In the genomic region with DNA sequence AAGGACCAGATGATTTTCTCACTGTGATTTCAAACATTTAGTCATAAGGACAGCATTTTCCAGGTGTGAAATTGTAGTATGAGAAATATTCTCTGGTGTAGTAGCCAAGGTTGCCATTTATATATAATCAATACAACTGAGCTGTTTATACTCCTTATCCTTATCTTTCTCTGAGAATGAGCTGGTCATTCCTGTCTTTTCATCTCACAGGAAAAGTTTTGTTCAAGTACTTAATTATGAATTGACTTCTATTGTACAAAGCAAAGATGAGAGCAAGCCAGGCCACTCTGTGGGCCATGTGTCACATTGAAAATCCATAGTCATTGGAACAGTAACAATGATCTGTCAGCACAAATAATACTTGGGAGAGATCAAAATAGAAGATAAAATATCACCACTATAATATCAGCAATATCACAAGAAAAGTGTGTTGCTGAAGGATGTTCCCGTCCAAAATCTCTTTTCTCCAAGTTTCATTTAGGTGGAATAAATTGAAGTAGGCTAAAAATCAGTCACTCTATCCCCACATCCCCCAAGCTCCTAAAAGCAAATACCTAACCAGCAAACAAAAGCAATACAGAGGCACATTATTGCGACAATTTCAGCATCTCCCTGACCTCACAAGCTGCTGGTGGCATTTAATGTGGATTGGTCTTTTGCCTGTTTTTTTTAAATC, we compare ENCODE assay signal across 20 cellular contexts. TPM values are rescaled to one million over a fixed set of nuclear protein-coding genes. Genes with fewer than 3 reads are reported as not detected.
DNase-seq lines count a peak whose midpoint lies in the region; TF ChIP-seq lines count a peak whose summit lies in the region.
"Had no signal": no experiment of that assay in that cellular context is flagged by ENCODE, and none has a peak within 500 bp of the region (broad histone marks: within the 10 kb centered on the region; RNA-seq: fewer than 3 reads in every experiment).

No MANE protein-coding gene starts in this region.

- no peaks in the 10 kb centered on the region for H3K36me3 Mint-ChIP-seq in mesothelial cell of epicardium
- H3K36me3 Mint-ChIP-seq: CD14-positive monocyte; CD4-positive, alpha-beta memory T cell; CD4-positive, CD25-positive, alpha-beta regulatory T cell; CD8-positive, alpha-beta memory T cell had no signal

- in situ Hi-C loops in G401 (cut with HindIII; ENCODE audit: low sequenced_read_pairs) = no loop called here

- H3K27me3 Mint-ChIP-seq in mesothelial cell of epicardium (ENCODE audit: low read depth) = no peaks in the 10 kb centered on the region
- H3K27me3 Mint-ChIP-seq: CD4-positive, alpha-beta memory T cell; CD4-positive, CD25-positive, alpha-beta regulatory T cell; CD8-positive, alpha-beta memory T cell had no signal

- H3K4me1 ChIP-seq in prostate gland (replicated peaks) (no peaks in the 10 kb centered on the region), SJCRH30 (no peaks in the 10 kb centered on the region)
- H3K4me1 ChIP-seq: BE2C, BLaER1 had no signal

- H3K27ac ChIP-seq in prostate gland = no peak overlapping the region
- H3K27ac ChIP-seq in SJCRH30 = no peak overlapping the region
- H3K27ac ChIP-seq: BLaER1 had no signal

- H3K27me3 ChIP-seq in prostate gland (replicated peaks; ENCODE audit: insufficient read depth) (no peaks in the 10 kb centered on the region), SJCRH30 (no peaks in the 10 kb centered on the region)
- H3K27me3 ChIP-seq: BE2C, BLaER1 had no signal

- TF ChIP-seq CTCF in prostate gland (IDR thresholded peaks at IDR 0.05) = no peak
- no peak for TF ChIP-seq CTCF in mesothelial cell of epicardium (IDR thresholded peaks at IDR 0.05; ENCODE audit: unreplicated experiment)

- 81% methylated on average over 2 of the region's 2 CpGs for WGBS in prostate gland

- H3K4me3 ChIP-seq in prostate gland = no peak overlapping the region
- no peak overlapping the region for H3K4me3 ChIP-seq in SJCRH30
- H3K4me3 ChIP-seq: BLaER1, GM12878 had no signal

- DNase-seq in NCI-H2227 (lab: John Stamatoyannopoulos, UW; ENCODE audit: unreplicated experiment) (peak; percentile 10), NCI-H2227 treated with DMSO at 0.1 percent for 48 hours (lab: John Stamatoyannopoulos, UW) (no peak), G401 (ENCODE audit: low spot score) (peak; percentile 71), NCI-H748 treated with DMSO at 0.1 percent for 48 hours (lab: John Stamatoyannopoulos, UW) (peak; percentile 43), prostate gland (ENCODE audit: low spot score) (no peak), mesothelial cell of epicardium (ENCODE audit: low spot score in 2 of 2, unreplicated experiment in 2 of 2) (no peak), SJCRH30 (no peak)
- DNase-seq: 8988T; ACHN; BE2C; CD4-positive, alpha-beta memory T cell; CD4-positive, CD25-positive, alpha-beta regulatory T cell; CD8-positive, alpha-beta memory T cell; COR-L47; DMS79 treated with DMSO at 0.1 percent for 48 hours; GDM1 had no signal

- H3K36me3 ChIP-seq in prostate gland (no peaks in the 10 kb centered on the region), SJCRH30 (no peaks in the 10 kb centered on the region)
- H3K36me3 ChIP-seq: BE2C, BLaER1 had no signal

- intact Hi-C loops in prostate gland (cut with DNase I) = no loop called here

- H3K9me3 ChIP-seq in prostate gland (no peaks in the 10 kb centered on the region), SJCRH30 (replicated peaks) (no peaks in the 10 kb centered on the region)
- H3K9me3 ChIP-seq: BE2C, BLaER1 had no signal

- no peak overlapping the region for H3K4me3 Mint-ChIP-seq in mesothelial cell of epicardium
- H3K4me3 Mint-ChIP-seq: CD14-positive monocyte; CD4-positive, alpha-beta memory T cell; CD4-positive, CD25-positive, alpha-beta regulatory T cell; CD8-positive, alpha-beta memory T cell had no signal

- no peaks in the 10 kb centered on the region for H3K4me1 Mint-ChIP-seq in mesothelial cell of epicardium
- H3K4me1 Mint-ChIP-seq: CD14-positive monocyte; CD4-positive, alpha-beta memory T cell; CD4-positive, CD25-positive, alpha-beta regulatory T cell; CD8-positive, alpha-beta memory T cell had no signal

- H3K9me3 Mint-ChIP-seq in mesothelial cell of epicardium = no peaks in the 10 kb centered on the region
- H3K9me3 Mint-ChIP-seq: CD14-positive monocyte had no signal

- no peak overlapping the region for H3K27ac Mint-ChIP-seq in mesothelial cell of epicardium
- H3K27ac Mint-ChIP-seq: CD14-positive monocyte; CD4-positive, alpha-beta memory T cell; CD4-positive, CD25-positive, alpha-beta regulatory T cell; CD8-positive, alpha-beta memory T cell had no signal

- TF ChIP-seq POLR2A in prostate gland (IDR thresholded peaks at IDR 0.05) = no peak

RNA-seq across cellular contexts. Expression of gene RIT2, which starts 2.1 kb away (rescaled TPM):
- not detected in 2 replicates for total RNA-seq in G401 (2014; rRNA removed; shearing (Covaris generic))
- not detected for total RNA-seq in prostate gland
- total RNA-seq in mesothelial cell of epicardium = 0.57 TPM in 1 of 3 replicates, not detected in the others
- total RNA-seq in SJCRH30 (2014; rRNA removed; shearing (Covaris generic)) = not detected in 2 replicates
- total RNA-seq: A673; CD4-positive, alpha-beta memory T cell; CD4-positive, CD25-positive, alpha-beta regulatory T cell; CD8-positive, alpha-beta memory T cell; GM12878 had no signal

Comparison
In these comparisons a context has a peak if more than half of its experiments do, and no peak if none do; other contexts are left out.
1. DNase-seq: peak in NCI-H2227 (single experiment), G401 (single experiment) and NCI-H748 treated with DMSO at 0.1 percent for 48 hours (single experiment); none in NCI-H2227 treated with DMSO at 0.1 percent for 48 hours (single experiment), prostate gland (single experiment), mesothelial cell of epicardium (0 of 2) and SJCRH30 (0 of 2).